8 cellular contexts compared by ENCODE assay signal in genomic region chr3:9749663-9750555, GRCh38. TPM values are rescaled to one million over a fixed set of nuclear protein-coding genes. Genes with fewer than 3 reads are reported as not detected.
DNase-seq lines count a peak whose midpoint lies in the region; ATAC-seq and TF ChIP-seq lines count a peak whose summit lies in the region.

Gene OGG1, plus strand, starts transcription at chr3:9749952. Its CDS starts 335 bp downstream, at chr3:9750287.

- peak; percentile 90 for ATAC-seq in HG02763 (IDR thresholded peaks at IDR 0.05; ENCODE audit: unreplicated experiment)
- peak; percentile 92 for ATAC-seq in activated naive CD8-positive, alpha-beta T cell treated with anti-CD3 and anti-CD28 coated beads, Interleukin-2, amount 50 U/mL, for 24 hours

- H3K36me3 ChIP-seq in cardiac muscle cell (peaks cover 28% of the 10 kb centered on the region), trophoblast cell (ENCODE audit: control insufficient read depth in 1 of 2, insufficient read depth in 2 of 2, low read length in 2 of 2) (peaks cover 37 to 43% of the 10 kb centered on the region in 2 experiments), transverse colon (peaks cover 0 to 26% (median 12%) of the 10 kb centered on the region in 4 donors)

- in situ Hi-C loops in transverse colon (cut with MboI; ENCODE audit: low pct_ligation_motif_present in 1 of 4, low pct_unique_long_range_greater_than_20kb in 1 of 4, low sequenced_read_pairs in 3 of 4), result no loop called here

- peak within 1 kb of the TSS; percentile 94 for H2AFZ ChIP-seq in trophoblast cell (ENCODE audit: insufficient read depth, low read length, poor library complexity)

- peak within 1 kb of the TSS; percentile 74 for H3K14ac ChIP-seq in trophoblast cell (ENCODE audit: low read length)

- peak within 1 kb of the TSS; percentile 44 for H2BK5ac ChIP-seq in trophoblast cell (ENCODE audit: low read depth, low read length, poor library complexity)

- H3K18ac ChIP-seq in trophoblast cell (ENCODE audit: low read length), result peak within 1 kb of the TSS; percentile 82

- peaks cover 5% of the 10 kb centered on the region for H3K4me1 ChIP-seq in cardiac muscle cell (ENCODE audit: low read depth)
- peaks cover 5 to 7% of the 10 kb centered on the region in 2 experiments for H3K4me1 ChIP-seq in trophoblast cell (ENCODE audit: control insufficient read depth in 1 of 2, insufficient read depth in 2 of 2, low read length in 2 of 2)
- H3K4me1 ChIP-seq in transverse colon, result peaks cover 19 to 34% (median 23%) of the 10 kb centered on the region in 4 donors

- H4K12ac ChIP-seq in trophoblast cell (ENCODE audit: low read depth, low read length), result peak within 1 kb of the TSS; percentile 59

- H3K9ac ChIP-seq in trophoblast cell (ENCODE audit: low read length), result peak within 1 kb of the TSS; percentile 95

- peak within 1 kb of the TSS; percentile 94 for H3K27ac Mint-ChIP-seq in activated naive CD8-positive, alpha-beta T cell treated with anti-CD3 and anti-CD28 coated beads, Interleukin-2, amount 50 U/mL, for 24 hours

- TF ChIP-seq EP300 in transverse colon (IDR thresholded peaks at IDR 0.05; ENCODE audit: low read depth), result no peak

- intact Hi-C loops in transverse colon (cut with DNase I; ENCODE audit: low total_unique reads), result no loop called here

- H3K9me3 ChIP-seq in cardiac muscle cell (ENCODE audit: low read depth) (no peaks in the 10 kb centered on the region), trophoblast cell (ENCODE audit: insufficient read depth, low read depth, low read length) (no peaks in the 10 kb centered on the region), transverse colon (no peaks in the 10 kb centered on the region)

- H3K27me3 ChIP-seq in cardiac muscle cell, result no peaks in the 10 kb centered on the region
- no peaks in the 10 kb centered on the region for H3K27me3 ChIP-seq in trophoblast cell (ENCODE audit: insufficient read depth, low read length)
- H3K27me3 ChIP-seq in transverse colon, result no peaks in the 10 kb centered on the region

- peak within 1 kb of the TSS; percentile 96 for H3K4me2 ChIP-seq in trophoblast cell (ENCODE audit: low read length)

- peak within 1 kb of the TSS; percentile 96 for H3K4me3 Mint-ChIP-seq in activated naive CD8-positive, alpha-beta T cell treated with anti-CD3 and anti-CD28 coated beads, Interleukin-2, amount 50 U/mL, for 24 hours

- no peaks in the 10 kb centered on the region for H3K27me3 Mint-ChIP-seq in activated naive CD8-positive, alpha-beta T cell treated with anti-CD3 and anti-CD28 coated beads, Interleukin-2, amount 50 U/mL, for 24 hours

- peak within 1 kb of the TSS; percentile 62 for H2BK120ac ChIP-seq in trophoblast cell (ENCODE audit: insufficient read depth, low read length, poor library complexity)

- H3K23ac ChIP-seq in trophoblast cell (ENCODE audit: low read length), result no peak within 1 kb of the TSS

- peak within 1 kb of the TSS; percentile 84 for H4K8ac ChIP-seq in trophoblast cell (ENCODE audit: low read depth, low read length)

- H2AK5ac ChIP-seq in trophoblast cell (ENCODE audit: low read length), result no peak within 1 kb of the TSS

- peaks cover 62% of the 10 kb centered on the region for H3K36me3 Mint-ChIP-seq in activated naive CD8-positive, alpha-beta T cell treated with anti-CD3 and anti-CD28 coated beads, Interleukin-2, amount 50 U/mL, for 24 hours (ENCODE audit: low read depth)

- peak; percentile 58 for TF ChIP-seq POLR2A in transverse colon (IDR thresholded peaks at IDR 0.05)

- H3K4me3 ChIP-seq in GM12865 (ENCODE audit: low read depth, low read length) (peak within 1 kb of the TSS; percentile 80), cardiac muscle cell (peak within 1 kb of the TSS; percentile 44), trophoblast cell (ENCODE audit: low read depth, low read length) (peak within 1 kb of the TSS; percentile 84), transverse colon (peak within 1 kb of the TSS; percentile 38 to 78 (median 51))

- peaks cover 3% of the 10 kb centered on the region for H3K79me2 ChIP-seq in trophoblast cell (ENCODE audit: control insufficient read depth, insufficient read depth, low read length, poor library complexity)

- WGBS in trophoblast cell (ENCODE audit: extremely low coverage, insufficient coverage, insufficient read length), result no CpG with 5 or more reads among the region's 58 CpGs
- 0% methylated on average over 1 to 54 of the region's 58 CpGs for WGBS in transverse colon (ENCODE audit: low coverage in 1 of 2), 2 donors

- H4K91ac ChIP-seq in trophoblast cell (ENCODE audit: low read depth, low read length), result peak within 1 kb of the TSS; percentile 50

- TF ChIP-seq CTCF in GM12865 (IDR thresholded peaks at IDR 0.05; ENCODE audit: insufficient read depth, low read depth, low read length, missing control alignments), result no peak
- no peak for TF ChIP-seq CTCF in cardiac muscle cell (IDR thresholded peaks at IDR 0.05; ENCODE audit: low read depth, low read length)
- TF ChIP-seq CTCF in transverse colon (IDR thresholded peaks at IDR 0.05), result peak in 1 of 5 experiments; percentile 5

- H3K9me3 Mint-ChIP-seq in activated naive CD8-positive, alpha-beta T cell treated with anti-CD3 and anti-CD28 coated beads, Interleukin-2, amount 50 U/mL, for 24 hours, result no peaks in the 10 kb centered on the region

- peaks cover 7% of the 10 kb centered on the region for H3K79me1 ChIP-seq in trophoblast cell (ENCODE audit: low read length)

- peaks cover 58% of the 10 kb centered on the region for H3K4me1 Mint-ChIP-seq in activated naive CD8-positive, alpha-beta T cell treated with anti-CD3 and anti-CD28 coated beads, Interleukin-2, amount 50 U/mL, for 24 hours

- H3K27ac ChIP-seq in cardiac muscle cell (peak within 1 kb of the TSS; percentile 79), trophoblast cell (ENCODE audit: low read depth, low read length) (peak within 1 kb of the TSS; percentile 81), transverse colon (peak within 1 kb of the TSS; percentile 92 to 95 (median 93))

- peak; percentile 98 for DNase-seq in GM12865 (ENCODE audit: low read depth)
- peak; percentile 80 for DNase-seq in NCI-H1417 treated with DMSO at 0.1 percent for 48 hours (lab: John Stamatoyannopoulos, UW)
- peak; percentile 98 for DNase-seq in SW480 (ENCODE audit: low spot score)
- peak; percentile 96 for DNase-seq in activated naive CD8-positive, alpha-beta T cell treated with anti-CD3 and anti-CD28 coated beads, Interleukin-2, amount 50 U/mL, for 24 hours
- DNase-seq in cardiac muscle cell (ENCODE audit: low read depth in 1 of 2, low spot score in 1 of 2), result peak; percentile 98 to 99
- peak; percentile 97 to 98 for DNase-seq in trophoblast cell
- DNase-seq in transverse colon, result peak; percentile 98

- no peak within 1 kb of the TSS for H2BK12ac ChIP-seq in trophoblast cell (ENCODE audit: low read length)

- peak within 1 kb of the TSS; percentile 41 for H3K4ac ChIP-seq in trophoblast cell (ENCODE audit: low read depth, low read length)

RNA-seq across cellular contexts. Expression of gene OGG1, which starts in this region (rescaled TPM):
- total RNA-seq in cardiac muscle cell (30.7 and 32.1 TPM in 2 replicates), transverse colon (10 to 100 TPM; 27.8 to 69.5 (median 39.7) TPM)
- polyA plus RNA-seq in cardiac muscle cell, result 34.5 and 45.9 TPM in 2 replicates
- polyA plus RNA-seq in trophoblast cell (2013), result 20.7 and 22.1 TPM in 2 replicates

Comparison
In these comparisons a context has a peak if more than half of its experiments do, and no peak if none do; other contexts are left out.
1. Peak in every context shown above with its lines: DNase-seq, ATAC-seq, H3K4me3 ChIP-seq and H3K27ac ChIP-seq.